Comparison of ENCODE assay signal across 8 cellular contexts in the genomic region with DNA sequence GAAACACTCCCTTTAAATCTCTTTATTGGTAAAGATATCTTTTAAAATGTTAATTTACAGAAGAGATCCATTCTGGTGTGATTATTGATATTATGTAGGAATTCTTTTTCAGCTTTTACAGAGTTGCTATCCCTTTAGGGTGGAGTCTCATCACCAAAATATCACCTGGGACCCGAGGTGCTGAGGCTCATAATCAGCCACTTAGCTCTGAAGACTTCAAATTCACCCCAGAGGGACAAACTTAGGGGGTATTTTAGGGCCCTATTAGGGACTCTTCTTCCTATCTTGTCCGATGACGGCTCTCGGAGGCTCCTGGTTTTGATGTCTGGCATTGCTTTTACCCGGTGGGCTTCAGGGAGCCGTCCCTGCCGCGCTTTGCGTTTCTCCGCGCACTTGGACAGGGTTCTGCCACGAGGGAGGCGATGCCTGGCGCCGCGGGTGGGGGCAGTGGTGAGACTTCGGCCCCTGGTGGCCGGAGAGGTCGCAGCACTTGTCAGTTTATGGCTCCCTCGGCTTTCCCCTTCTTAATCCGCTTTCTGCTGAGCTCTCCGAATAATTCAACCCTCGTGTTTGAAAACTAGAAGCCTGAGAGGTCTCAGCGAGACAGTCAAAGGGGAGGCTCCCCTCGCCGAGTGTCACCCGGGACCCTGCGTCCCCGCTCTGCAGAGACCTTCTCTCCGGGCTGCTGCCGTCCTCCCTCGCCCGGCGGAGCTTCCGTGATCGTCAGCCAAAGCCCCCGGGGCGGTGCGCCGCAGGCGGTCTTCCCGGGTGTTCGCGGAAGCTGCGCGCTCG. TPM values are rescaled to one million over a fixed set of nuclear protein-coding genes. Genes with fewer than 3 reads are reported as not detected.
DNase-seq lines count a peak whose midpoint lies in the region; ATAC-seq, FAIRE-seq and TF ChIP-seq lines count a peak whose summit lies in the region.

No MANE protein-coding gene starts in this region.

- H3K36me3 Mint-ChIP-seq in activated B cell treated with CpG ODN at 0.5 μM for 24 hours (ENCODE audit: low read depth): peaks cover 1% of the 10 kb centered on the region

- H3K9me3 Mint-ChIP-seq in activated B cell treated with CpG ODN at 0.5 μM for 24 hours: no peaks in the 10 kb centered on the region

- H3K27me3 Mint-ChIP-seq in activated B cell treated with CpG ODN at 0.5 μM for 24 hours: peaks cover 17% of the 10 kb centered on the region

- peak overlapping the region; percentile 27 to 49 for H3K9ac ChIP-seq in kidney (ENCODE audit: low read length in 2 of 2)

- TF ChIP-seq CTCF in GM12864 (IDR thresholded peaks at IDR 0.05; ENCODE audit: low read depth, low read length, missing control alignments): peak; percentile 100
- peak; percentile 77 for TF ChIP-seq CTCF in LNCAP (IDR thresholded peaks at IDR 0.05)
- TF ChIP-seq CTCF in activated B cell treated with CpG ODN at 0.5 μM for 24 hours (IDR thresholded peaks at IDR 0.05): peak; percentile 52
- TF ChIP-seq CTCF in kidney (IDR thresholded peaks at IDR 0.05; ENCODE audit: borderline replicate concordance, extremely low read depth, insufficient read depth): peak; percentile 80

- H3K4me3 ChIP-seq in GM12864 (ENCODE audit: low read depth, low read length): peak overlapping the region; percentile 70
- H3K4me3 ChIP-seq in kidney (ENCODE audit: low read length in 2 of 2): peak overlapping the region; percentile 68 to 72

- DNase-seq in GM12864 (ENCODE audit: low read depth) (peak; percentile 35), H4 (ENCODE audit: low spot score) (peak; percentile 63), activated B cell treated with CpG ODN at 0.5 μM for 24 hours (peak; percentile 72), caudate nucleus (lab: John Stamatoyannopoulos, UW) (peak in 52 of 61 donors; percentile 5 to 77 (median 44)), kidney (peak; percentile 90), NCI-H2171 (lab: John Stamatoyannopoulos, UW) (no peak)
- DNase-seq in stimulated activated CD4-positive, alpha-beta T cell treated with anti-CD3 and anti-CD28 coated beads, Interleukin-15, amount 100 ng/mL, for 1 hour (ENCODE audit: low read depth in 1 of 2, low spot score in 1 of 2): peak; percentile 18 to 60

- no peaks in the 10 kb centered on the region for H3K4me1 ChIP-seq in kidney (ENCODE audit: control insufficient read depth in 1 of 2, insufficient read depth in 1 of 2, low read depth in 1 of 2, low read length in 2 of 2)

- ATAC-seq in activated B cell treated with CpG ODN at 0.5 μM for 24 hours (ENCODE audit: low read depth): peak; percentile 97

- POLR2A ChIA-PET in activated B cell treated with CpG ODN at 0.5 μM for 24 hours (lab: Charles Lee): interaction anchor here (0.5 to 1.6 kb wide), 7 partner anchors 18 to 367 kb away, joined by 3 to 7 read pairs (median 5); partner anchors contain the start of genes PDCD4 and SMNDC1

- H3K27ac ChIP-seq in caudate nucleus (ENCODE audit: low read depth, low read length) (no peak overlapping the region), kidney (ENCODE audit: low read depth in 2 of 2, low read length in 2 of 2) (peak overlapping the region in 1 of 2 donors; percentile 47)

- H3K4me1 Mint-ChIP-seq in activated B cell treated with CpG ODN at 0.5 μM for 24 hours: peaks cover 4% of the 10 kb centered on the region

- peak overlapping the region; percentile 88 for H3K27ac Mint-ChIP-seq in activated B cell treated with CpG ODN at 0.5 μM for 24 hours

- no peaks in the 10 kb centered on the region for H3K9me3 ChIP-seq in kidney (ENCODE audit: control insufficient read depth in 1 of 2, low read length in 2 of 2)

- H3K36me3 ChIP-seq in kidney (ENCODE audit: control insufficient read depth in 1 of 2, insufficient read depth in 2 of 2, low read length in 2 of 2): no peaks in the 10 kb centered on the region

- CTCF ChIA-PET in activated B cell treated with CpG ODN at 0.5 μM for 24 hours (lab: Charles Lee): interaction anchor here (0.8 to 2.4 kb wide), 17 partner anchors 9 to 367 kb away, joined by 3 to 12 read pairs (median 5); no protein-coding TSS in a partner anchor

- FAIRE-seq in kidney (lab: Jason Lieb, UNC): no peak

- peak overlapping the region; percentile 90 for H3K4me3 Mint-ChIP-seq in activated B cell treated with CpG ODN at 0.5 μM for 24 hours

- intact Hi-C loops in activated B cell treated with CpG ODN at 0.5 μM for 24 hours (cut with micrococcal nuclease) (loop anchor here (1.0 to 5.0 kb wide), 5 partner anchors 21 to 365 kb away; no protein-coding TSS in a partner anchor), kidney (cut with DNase I) (no loop called here)

RNA-seq across cellular contexts. Expression of gene RBM20, which starts 27.8 kb away (rescaled TPM):
- 4.2 and 4.6 TPM in 2 replicates for total RNA-seq in H4 (2014; rRNA removed; shearing (Covaris generic))
- 0.02 TPM in 2 replicates for total RNA-seq in activated B cell treated with CpG ODN at 0.5 μM for 24 hours
- total RNA-seq in kidney: 2.1 TPM
- 0.88 TPM for polyA plus RNA-seq in kidney (ENCODE audit: insufficient read depth, low read depth, low replicate concordance)
